18 cellular contexts compared by ENCODE assay signal in genomic region chr20:51416532-51417244, GRCh38.
A peak's percentile ranks its signal among the peaks of the same experiment; 100 is the strongest.
DNase-seq lines count a peak whose midpoint lies in the region; ATAC-seq, FAIRE-seq and TF ChIP-seq lines count a peak whose summit lies in the region.
"Had no signal": no experiment of that assay in that cellular context is flagged by ENCODE, and none has a peak within 500 bp of the region (broad histone marks: within the 10 kb centered on the region; RNA-seq: fewer than 3 reads in every experiment).

No MANE protein-coding gene starts in this region.

- no peaks in the 10 kb centered on the region for H3K27me3 ChIP-seq in CD4-positive, alpha-beta T cell (ENCODE audit: control insufficient read depth, insufficient read depth, low read length)
- no peaks in the 10 kb centered on the region for H3K27me3 ChIP-seq in naive thymus-derived CD4-positive, alpha-beta T cell (ENCODE audit: control insufficient read depth in 2 of 2, insufficient read depth in 2 of 2, low read length in 2 of 2)
- H3K27me3 ChIP-seq: esophagus squamous epithelium, ovary had no signal

- H3K27ac Mint-ChIP-seq in CD4-positive, alpha-beta T cell, result peak overlapping the region; percentile 86
- H3K27ac Mint-ChIP-seq in activated CD8-positive, alpha-beta T cell treated with anti-CD3 and anti-CD28 coated beads, Interleukin-2, amount 10 ng/mL, durations not matched to agents 7 days and 5 days, result peak overlapping the region; percentile 68
- peak overlapping the region; percentile 8 to 87 (median 72) for H3K27ac Mint-ChIP-seq in naive thymus-derived CD4-positive, alpha-beta T cell

- POLR2A ChIA-PET in CD4-positive, alpha-beta T cell (lab: Charles Lee), result interaction anchor here (0.6 to 2.2 kb wide), 5 partner anchors 12 to 126 kb away, joined by 3 to 13 read pairs (median 4); partner anchors contain the start of gene NFATC2
- POLR2A ChIA-PET in activated CD8-positive, alpha-beta T cell treated with anti-CD3 and anti-CD28 coated beads, Interleukin-2, amount 10 ng/mL, durations not matched to agents 7 days and 5 days (lab: Charles Lee), result interaction anchor here (1.4 kb wide), 1 partner anchor 12 kb away, joined by 5 read pairs; no protein-coding TSS in a partner anchor
- POLR2A ChIA-PET in naive thymus-derived CD4-positive, alpha-beta T cell (lab: Charles Lee), result interaction anchor here (0.8 kb wide), 1 partner anchor 20 kb away, joined by 5 read pairs; no protein-coding TSS in a partner anchor

- intact Hi-C loops in CD4-positive, alpha-beta T cell (cut with DNase I, micrococcal nuclease), result no loop called here
- intact Hi-C loops in naive thymus-derived CD4-positive, alpha-beta T cell (cut with micrococcal nuclease), result loop anchor here in 1 of 2 donors (2.0 kb wide), 1 partner anchor 16 kb away; no protein-coding TSS in a partner anchor
- intact Hi-C loops in sciatic nerve (cut with DNase I), result no loop called here

- DNase-seq in CD4-positive, alpha-beta T cell, result no peak
- no peak for DNase-seq in GM12892 (ENCODE audit: insufficient read length)
- DNase-seq in activated CD8-positive, alpha-beta T cell treated with anti-CD3 and anti-CD28 coated beads, Interleukin-2, amount 10 ng/mL, durations not matched to agents 7 days and 5 days, result no peak
- DNase-seq in naive thymus-derived CD4-positive, alpha-beta T cell, result no peak
- no peak for DNase-seq in sciatic nerve (ENCODE audit: low spot score)
- no peak for DNase-seq in HT-29 (ENCODE audit: low spot score)
- no peak for DNase-seq in GOT3 (lab: John Stamatoyannopoulos, UW)
- DNase-seq in GM19238 (ENCODE audit: insufficient read length, low spot score), result no peak
- DNase-seq: EL, esophagus squamous epithelium, NCI-H1694, NCI-H526, ovary had no signal

- no peaks in the 10 kb centered on the region for H3K9me3 Mint-ChIP-seq in CD4-positive, alpha-beta T cell
- no peaks in the 10 kb centered on the region for H3K9me3 Mint-ChIP-seq in activated CD8-positive, alpha-beta T cell treated with anti-CD3 and anti-CD28 coated beads, Interleukin-2, amount 10 ng/mL, durations not matched to agents 7 days and 5 days (ENCODE audit: insufficient read depth)
- no peaks in the 10 kb centered on the region for H3K9me3 Mint-ChIP-seq in naive thymus-derived CD4-positive, alpha-beta T cell
- H3K9me3 Mint-ChIP-seq: CD14-positive monocyte had no signal

- TF ChIP-seq CTCF in CD4-positive, alpha-beta T cell (IDR thresholded peaks at IDR 0.05), result no peak

- peak; percentile 27 for ATAC-seq in CD4-positive, alpha-beta T cell (ENCODE audit: poor library complexity)
- no peak for ATAC-seq in activated CD8-positive, alpha-beta T cell treated with anti-CD3 and anti-CD28 coated beads, Interleukin-2, amount 10 ng/mL, durations not matched to agents 7 days and 5 days
- ATAC-seq in naive thymus-derived CD4-positive, alpha-beta T cell, result peak; percentile 47
- ATAC-seq in sciatic nerve, result no peak

- H3K27me3 Mint-ChIP-seq in CD4-positive, alpha-beta T cell, result no peaks in the 10 kb centered on the region
- no peaks in the 10 kb centered on the region for H3K27me3 Mint-ChIP-seq in activated CD8-positive, alpha-beta T cell treated with anti-CD3 and anti-CD28 coated beads, Interleukin-2, amount 10 ng/mL, durations not matched to agents 7 days and 5 days (ENCODE audit: low read depth)
- no peaks in the 10 kb centered on the region for H3K27me3 Mint-ChIP-seq in naive thymus-derived CD4-positive, alpha-beta T cell

- H3K4me1 Mint-ChIP-seq in CD4-positive, alpha-beta T cell (ENCODE audit: low read depth), result peaks cover 64% of the 10 kb centered on the region
- peaks cover 75% of the 10 kb centered on the region for H3K4me1 Mint-ChIP-seq in activated CD8-positive, alpha-beta T cell treated with anti-CD3 and anti-CD28 coated beads, Interleukin-2, amount 10 ng/mL, durations not matched to agents 7 days and 5 days (ENCODE audit: low read depth)
- peaks cover 9 to 70% (median 26%) of the 10 kb centered on the region in 7 donors for H3K4me1 Mint-ChIP-seq in naive thymus-derived CD4-positive, alpha-beta T cell

- H3K36me3 ChIP-seq in naive thymus-derived CD4-positive, alpha-beta T cell (ENCODE audit: control insufficient read depth in 2 of 3, insufficient read depth in 3 of 3, low read length in 3 of 3), result peaks cover 4 to 62% (median 4%) of the 10 kb centered on the region in 3 experiments
- H3K36me3 ChIP-seq: esophagus squamous epithelium, ovary had no signal

- H3K4me3 Mint-ChIP-seq in CD4-positive, alpha-beta T cell, result peak overlapping the region; percentile 31
- H3K4me3 Mint-ChIP-seq in activated CD8-positive, alpha-beta T cell treated with anti-CD3 and anti-CD28 coated beads, Interleukin-2, amount 10 ng/mL, durations not matched to agents 7 days and 5 days, result no peak overlapping the region
- H3K4me3 Mint-ChIP-seq in naive thymus-derived CD4-positive, alpha-beta T cell, result peak overlapping the region in 2 of 10 donors; percentile 23 to 27
- H3K4me3 Mint-ChIP-seq: CD14-positive monocyte had no signal

- peaks cover 0 to 86% of the 10 kb centered on the region in 2 donors for H3K4me1 ChIP-seq in naive thymus-derived CD4-positive, alpha-beta T cell (ENCODE audit: control insufficient read depth in 2 of 2, insufficient read depth in 2 of 2, low read length in 2 of 2)

- no peaks in the 10 kb centered on the region for H3K9me3 ChIP-seq in CD4-positive, alpha-beta T cell (ENCODE audit: control insufficient read depth, low read length)
- H3K9me3 ChIP-seq in naive thymus-derived CD4-positive, alpha-beta T cell (ENCODE audit: control insufficient read depth in 2 of 3, low read length in 3 of 3), result no peaks in the 10 kb centered on the region
- H3K9me3 ChIP-seq: esophagus squamous epithelium, ovary had no signal

- peaks cover 83% of the 10 kb centered on the region for H3K36me3 Mint-ChIP-seq in CD4-positive, alpha-beta T cell (ENCODE audit: low read depth)
- peaks cover 60% of the 10 kb centered on the region for H3K36me3 Mint-ChIP-seq in activated CD8-positive, alpha-beta T cell treated with anti-CD3 and anti-CD28 coated beads, Interleukin-2, amount 10 ng/mL, durations not matched to agents 7 days and 5 days (ENCODE audit: low read depth)
- peaks cover 4 to 34% (median 17%) of the 10 kb centered on the region in 5 donors for H3K36me3 Mint-ChIP-seq in naive thymus-derived CD4-positive, alpha-beta T cell
- H3K36me3 Mint-ChIP-seq: CD14-positive monocyte had no signal

- CTCF ChIA-PET in CD4-positive, alpha-beta T cell (lab: Charles Lee), result interaction anchor here (1.2 to 2.4 kb wide), 2 partner anchors 12 to 31 kb away, joined by 4 to 15 read pairs; no protein-coding TSS in a partner anchor
- CTCF ChIA-PET in activated CD8-positive, alpha-beta T cell treated with anti-CD3 and anti-CD28 coated beads, Interleukin-2, amount 10 ng/mL, durations not matched to agents 7 days and 5 days (lab: Charles Lee), result interaction anchor here (0.9 to 4.8 kb wide), 5 partner anchors 30 to 179 kb away, joined by 3 to 20 read pairs (median 5); no protein-coding TSS in a partner anchor
- CTCF ChIA-PET in naive thymus-derived CD4-positive, alpha-beta T cell (lab: Charles Lee), result interaction anchor here (1.1 kb wide), 1 partner anchor 52 kb away, joined by 3 read pairs; no protein-coding TSS in a partner anchor

- H3K27ac ChIP-seq in CD4-positive, alpha-beta T cell (ENCODE audit: low read depth, low read length), result peak overlapping the region; percentile 48
- no peak overlapping the region for H3K27ac ChIP-seq in naive thymus-derived CD4-positive, alpha-beta T cell (ENCODE audit: low read depth, low read length)
- H3K27ac ChIP-seq: HL-60, ovary, VCaP had no signal

- FAIRE-seq in GM12892 (lab: Jason Lieb, UNC), result peak; percentile 17
- FAIRE-seq: astrocyte, kidney had no signal

- TF ChIP-seq POLR2A in GM12892 (IDR thresholded peaks at IDR 0.05; ENCODE audit: low read depth, low read length), result no peak

- no peak overlapping the region for H3K4me3 ChIP-seq in naive thymus-derived CD4-positive, alpha-beta T cell (ENCODE audit: low read length)
- H3K4me3 ChIP-seq: esophagus squamous epithelium, ovary had no signal

Comparison
In these comparisons a context has a peak if more than half of its experiments do, and no peak if none do; other contexts are left out.
1. ATAC-seq: peak in CD4-positive, alpha-beta T cell (single experiment) and naive thymus-derived CD4-positive, alpha-beta T cell (single experiment); none in activated CD8-positive, alpha-beta T cell treated with anti-CD3 and anti-CD28 coated beads, Interleukin-2, amount 10 ng/mL, durations not matched to agents 7 days and 5 days (single experiment) and sciatic nerve (single experiment).
2. Peak in every context shown above with its lines, with median percentiles within 50 percentile points of each other: H3K27ac Mint-ChIP-seq.